ENCODE assay signal across 8 cellular contexts in genomic region chr17:80780381-80781187, GRCh38.
DNase-seq lines count a peak whose midpoint lies in the region; ATAC-seq and TF ChIP-seq lines count a peak whose summit lies in the region.

No MANE protein-coding gene starts in this region.

- H3K9me3 ChIP-seq in SJCRH30 (replicated peaks): no peaks in the 10 kb centered on the region
- no peaks in the 10 kb centered on the region for H3K9me3 ChIP-seq in heart left ventricle

- peak overlapping the region; percentile 71 to 86 for H3K4me3 Mint-ChIP-seq in CD14-positive monocyte

- H3K27ac Mint-ChIP-seq in CD14-positive monocyte: peak overlapping the region; percentile 37 to 96 (median 79)

- peak; percentile 92 for DNase-seq in CD14-positive monocyte (ENCODE audit: low spot score)
- DNase-seq in SJCRH30: peak; percentile 64 to 70
- DNase-seq in left lobe of liver (ENCODE audit: low spot score): no peak
- DNase-seq in foreskin keratinocyte: no peak
- DNase-seq in heart left ventricle: no peak

- 81 to 88% (median 85%) methylated on average over 18 to 19 of the region's 19 CpGs for WGBS in heart left ventricle, 4 donors

- intact Hi-C loops in CD14-positive monocyte (cut with micrococcal nuclease): loop anchor here (2.0 to 10.0 kb wide), 2 partner anchors 52 to 56 kb away; no protein-coding TSS in a partner anchor
- intact Hi-C loops in heart left ventricle (cut with DNase I): no loop called here

- peaks cover 26 to 38% of the 10 kb centered on the region in 2 donors for H3K36me3 Mint-ChIP-seq in CD14-positive monocyte

- H3K4me1 Mint-ChIP-seq in CD14-positive monocyte: peaks cover 35% of the 10 kb centered on the region

- H3K4me3 ChIP-seq in SJCRH30: peak overlapping the region; percentile 3
- H3K4me3 ChIP-seq in heart left ventricle: peak overlapping the region in 1 of 12 donors; percentile 17

- ATAC-seq in GM21447 (IDR thresholded peaks at IDR 0.05; ENCODE audit: unreplicated experiment) (peak; percentile 83), left lobe of liver (peak; percentile 16), foreskin keratinocyte (no peak), esophagus mucosa (no peak), GM19324 (IDR thresholded peaks at IDR 0.05; ENCODE audit: low FRiP score, unreplicated experiment) (no peak), heart left ventricle (no peak)

- H3K27me3 ChIP-seq in SJCRH30: no peaks in the 10 kb centered on the region
- no peaks in the 10 kb centered on the region for H3K27me3 ChIP-seq in foreskin keratinocyte
- H3K27me3 ChIP-seq in heart left ventricle: no peaks in the 10 kb centered on the region

- H3K36me3 ChIP-seq in SJCRH30 (no peaks in the 10 kb centered on the region), heart left ventricle (peaks cover 0 to 16% (median 0%) of the 10 kb centered on the region in 9 donors)

- peaks cover 0 to 4% (median 0%) of the 10 kb centered on the region in 3 donors for H3K27me3 Mint-ChIP-seq in CD14-positive monocyte (ENCODE audit: low read depth in 3 of 3)

- TF ChIP-seq CTCF in CD14-positive monocyte (IDR thresholded peaks at IDR 0.05) (no peak), foreskin keratinocyte (conservative IDR thresholded peaks at IDR 0.05) (no peak), heart left ventricle (IDR thresholded peaks at IDR 0.05) (no peak)

- H3K4me1 ChIP-seq in SJCRH30 (peaks cover 13% of the 10 kb centered on the region), foreskin keratinocyte (no peaks in the 10 kb centered on the region), heart left ventricle (peaks cover 0 to 44% (median 6%) of the 10 kb centered on the region in 12 donors)

- peak overlapping the region; percentile 12 for H3K27ac ChIP-seq in SJCRH30
- no peak overlapping the region for H3K27ac ChIP-seq in foreskin keratinocyte
- H3K27ac ChIP-seq in heart left ventricle: peak overlapping the region in 2 of 12 donors; percentile 21 to 59

- H3K9me3 Mint-ChIP-seq in CD14-positive monocyte: no peaks in the 10 kb centered on the region

- no peak for TF ChIP-seq POLR2A in heart left ventricle (IDR thresholded peaks at IDR 0.05)

Comparison
In these comparisons a context has a peak if more than half of its experiments do, and no peak if none do; other contexts are left out.
1. DNase-seq: peak in CD14-positive monocyte (single experiment) and SJCRH30 (2 of 2); none in left lobe of liver (single experiment), foreskin keratinocyte (0 of 2) and heart left ventricle (0 of 5).
2. ATAC-seq: peak in GM21447 (single experiment) and left lobe of liver (single experiment); none in foreskin keratinocyte (single experiment), esophagus mucosa (single experiment), GM19324 (single experiment) and heart left ventricle (0 of 4).
3. intact Hi-C loops: an anchor here in CD14-positive monocyte (2.0 to 10.0 kb wide); none called in heart left ventricle.